ENCODE assay signal across 8 cellular contexts in the genomic region with DNA sequence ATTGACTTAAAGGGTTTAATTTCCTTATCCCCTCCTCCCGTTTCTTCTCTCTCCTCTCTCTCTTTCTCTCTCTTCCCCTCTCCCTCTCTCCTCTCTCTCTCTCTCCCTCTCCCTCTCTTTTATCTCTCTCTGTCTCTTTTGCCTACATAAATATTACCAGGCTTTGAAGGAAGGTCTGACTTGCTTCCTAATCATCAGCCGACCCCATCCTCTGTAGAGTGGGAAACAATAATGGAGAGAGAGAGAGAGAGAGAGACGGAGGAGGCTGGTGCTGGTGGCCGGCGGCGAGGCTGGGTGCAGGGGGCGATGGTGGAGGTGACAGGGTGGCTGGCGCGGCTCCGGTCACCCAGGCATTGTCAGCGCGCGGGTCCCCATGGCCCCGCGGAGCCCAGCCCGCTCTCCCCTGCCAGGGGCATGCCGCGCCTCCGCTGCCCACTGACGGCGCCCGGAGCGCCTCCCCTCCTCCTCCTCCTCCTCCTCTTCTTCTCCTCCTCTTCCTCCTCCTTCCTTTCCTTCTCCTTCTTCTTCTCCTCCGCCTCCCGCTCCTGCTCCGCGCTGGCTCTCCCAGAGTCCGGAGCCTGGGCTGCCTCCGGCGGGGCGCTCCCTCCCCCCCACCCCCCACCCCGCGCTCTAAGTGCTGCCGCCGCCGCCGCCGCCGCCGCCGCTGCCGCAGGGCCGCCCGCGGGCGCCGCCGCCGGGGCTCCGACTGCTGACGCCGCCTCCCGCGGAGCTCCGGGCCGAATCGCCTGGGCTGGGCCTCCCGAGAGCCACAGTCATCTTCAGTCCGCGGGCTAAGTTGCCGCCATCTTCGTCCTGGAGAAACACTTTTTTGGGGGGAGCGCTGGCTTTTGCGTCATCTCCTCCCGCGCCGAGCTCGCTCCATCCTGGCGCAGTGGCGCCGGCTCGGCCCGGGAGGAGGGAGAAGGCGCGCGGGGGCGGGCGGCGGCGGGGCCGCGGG.
DNase-seq lines count a peak whose midpoint lies in the region; ATAC-seq and TF ChIP-seq lines count a peak whose summit lies in the region.

No MANE protein-coding gene starts in this region.

- no peaks in the 10 kb centered on the region for H3K4me1 ChIP-seq in H9 (ENCODE audit: insufficient read depth, low read length)
- peaks cover 0 to 8% (median 6%) of the 10 kb centered on the region in 4 donors for H3K4me1 ChIP-seq in transverse colon

- H3K27ac ChIP-seq in H9 (ENCODE audit: insufficient read length, low read depth, low read length), result no peak overlapping the region
- no peak overlapping the region for H3K27ac ChIP-seq in transverse colon

- TF ChIP-seq EP300 in transverse colon (IDR thresholded peaks at IDR 0.05; ENCODE audit: low read depth), result no peak

- no peak overlapping the region for H4K5ac ChIP-seq in H9 (ENCODE audit: insufficient read length, low read depth, low read length)

- peak overlapping the region in 2 of 4 donors; percentile 15 to 39 for H3K4me3 ChIP-seq in transverse colon

- DNase-seq in H9 (peak; percentile 43), NCI-H748 (lab: John Stamatoyannopoulos, UW; ENCODE audit: unreplicated experiment) (peak; percentile 74), ecto neural progenitor cell (ENCODE audit: low spot score) (peak; percentile 69), nephron progenitor cell (peak; percentile 64), middle frontal gyrus (ENCODE audit: extremely low spot score, low spot score) (no peak), GF-D8 (lab: John Stamatoyannopoulos, UW) (no peak), transverse colon (no peak)
- DNase-seq in effector memory CD8-positive, alpha-beta T cell, result no peak

- H3K27ac Mint-ChIP-seq in H9 (peak overlapping the region in 1 of 3 experiments; percentile 16; a peak in 1 of 7 replicates), nephron progenitor cell (no peak overlapping the region)
- H3K27ac Mint-ChIP-seq in effector memory CD8-positive, alpha-beta T cell, result no peak overlapping the region

- peaks cover 10% of the 10 kb centered on the region; the same call in 1 of the 2 replicates for H3K27me3 ChIP-seq in H9 (ENCODE audit: insufficient read depth, low read length)
- H3K27me3 ChIP-seq in transverse colon, result peaks cover 64% of the 10 kb centered on the region

- H2BK120ac ChIP-seq in H9 (ENCODE audit: low read depth, low read length, poor library complexity, severe bottlenecking), result no peak overlapping the region

- intact Hi-C loops in transverse colon (cut with DNase I; ENCODE audit: low total_unique reads), result no loop called here

- no CpG with 5 or more reads among the region's 82 CpGs for WGBS in H9 (ENCODE audit: extremely low coverage, insufficient read length, low lambda C conversion rate)
- 0 to 10% methylated on average over 2 to 67 of the region's 82 CpGs for WGBS in transverse colon (ENCODE audit: low coverage in 1 of 2), 2 donors

- no peak overlapping the region for H3K23ac ChIP-seq in H9 (ENCODE audit: insufficient read length, low read depth, low read length)

- no peak overlapping the region for H2BK5ac ChIP-seq in H9 (ENCODE audit: insufficient read length, low read length)

- H3K9me3 Mint-ChIP-seq in H9 (no peaks in the 10 kb centered on the region; a peak in 1 of 5 replicates), nephron progenitor cell (no peaks in the 10 kb centered on the region)
- peaks cover 6 to 8% of the 10 kb centered on the region in 2 donors for H3K9me3 Mint-ChIP-seq in effector memory CD8-positive, alpha-beta T cell

- no peaks in the 10 kb centered on the region for H3K9me3 ChIP-seq in H9 (ENCODE audit: control insufficient read depth, low read depth, low read length)
- H3K9me3 ChIP-seq in transverse colon, result no peaks in the 10 kb centered on the region

- peaks cover 16 to 27% of the 10 kb centered on the region in 2 experiments for H3K4me1 Mint-ChIP-seq in H9
- peaks cover 20% of the 10 kb centered on the region for H3K4me1 Mint-ChIP-seq in nephron progenitor cell
- no peaks in the 10 kb centered on the region for H3K4me1 Mint-ChIP-seq in effector memory CD8-positive, alpha-beta T cell (ENCODE audit: low read depth in 2 of 2)

- H2BK20ac ChIP-seq in H9 (ENCODE audit: low read depth, low read length, poor library complexity, severe bottlenecking), result no peak overlapping the region

- no peak overlapping the region for H3T11ph ChIP-seq in H9 (ENCODE audit: low read length)

- no peak overlapping the region for H4K8ac ChIP-seq in H9 (replicated peaks; ENCODE audit: insufficient read length, low read depth, low read length)

- no peak overlapping the region for H3K18ac ChIP-seq in H9 (ENCODE audit: insufficient read length, low read depth, low read length)

- no peaks in the 10 kb centered on the region for H3K36me3 ChIP-seq in transverse colon

- no peak overlapping the region for H2AFZ ChIP-seq in H9 (ENCODE audit: low read length)

- peak overlapping the region; percentile 25 for H3K9ac ChIP-seq in H9 (ENCODE audit: extremely low read depth, insufficient read length, low read length)

- peaks cover 26% of the 10 kb centered on the region for H3K23me2 ChIP-seq in H9 (ENCODE audit: insufficient read length, low read depth, low read length, poor library complexity, severe bottlenecking)

- no peak overlapping the region for H3K4ac ChIP-seq in H9 (ENCODE audit: low read depth, low read length)

- peaks cover 66% of the 10 kb centered on the region for H3K27me3 Mint-ChIP-seq in H9 (ENCODE audit: low read depth)
- H3K27me3 Mint-ChIP-seq in nephron progenitor cell (ENCODE audit: low read depth, poor library complexity), result peaks cover 82% of the 10 kb centered on the region
- H3K27me3 Mint-ChIP-seq in effector memory CD8-positive, alpha-beta T cell, result peaks cover 20 to 43% of the 10 kb centered on the region in 2 donors

- H4K91ac ChIP-seq in H9 (ENCODE audit: insufficient read length, low read depth, low read length), result no peak overlapping the region

- no peak overlapping the region for H2BK12ac ChIP-seq in H9 (ENCODE audit: insufficient read length, low read depth, low read length)

- H3K56ac ChIP-seq in H9 (ENCODE audit: insufficient read length, low read depth, low read length), result no peak overlapping the region

- no peak overlapping the region for H2AK5ac ChIP-seq in H9 (ENCODE audit: insufficient read length, low read length)

- H3K36me3 Mint-ChIP-seq in H9 (ENCODE audit: insufficient read depth in 1 of 3, low read depth in 3 of 3), result peaks cover 0 to 2% (median 0%) of the 10 kb centered on the region in 3 experiments; a peak in 1 of 7 replicates
- no peaks in the 10 kb centered on the region for H3K36me3 Mint-ChIP-seq in nephron progenitor cell (ENCODE audit: low read depth)
- no peaks in the 10 kb centered on the region for H3K36me3 Mint-ChIP-seq in effector memory CD8-positive, alpha-beta T cell (ENCODE audit: insufficient read depth)

- no peaks in the 10 kb centered on the region for H3K79me1 ChIP-seq in H9 (ENCODE audit: insufficient read depth, low read depth, low read length, poor library complexity, severe bottlenecking)

- TF ChIP-seq CTCF in H9 (conservative IDR thresholded peaks at IDR 0.05), result no peak
- TF ChIP-seq CTCF in nephron progenitor cell (IDR thresholded peaks at IDR 0.05), result no peak
- no peak for TF ChIP-seq CTCF in transverse colon (IDR thresholded peaks at IDR 0.05)

- ATAC-seq in effector memory CD8-positive, alpha-beta T cell (replicated peaks), result no peak

- peak overlapping the region; percentile 79 to 95 for H3K4me3 Mint-ChIP-seq in H9
- peak overlapping the region; percentile 85 for H3K4me3 Mint-ChIP-seq in nephron progenitor cell
- H3K4me3 Mint-ChIP-seq in effector memory CD8-positive, alpha-beta T cell, result no peak overlapping the region

- H3K14ac ChIP-seq in H9 (ENCODE audit: insufficient read depth, low read length), result no peak overlapping the region; the same call in 1 of the 2 replicates

- peak overlapping the region; percentile 91 for H3K4me2 ChIP-seq in H9 (ENCODE audit: insufficient read depth, insufficient read length, low read length)

- no peak overlapping the region for H2BK15ac ChIP-seq in H9 (ENCODE audit: low read depth, low read length)

- H4K20me1 ChIP-seq in H9 (ENCODE audit: control insufficient read depth, insufficient read depth, insufficient read length), result no peaks in the 10 kb centered on the region

- no peaks in the 10 kb centered on the region for H3K79me2 ChIP-seq in H9 (ENCODE audit: insufficient read depth, low read length)

- in situ Hi-C loops in transverse colon (cut with MboI; ENCODE audit: low pct_ligation_motif_present in 1 of 4, low pct_unique_long_range_greater_than_20kb in 1 of 4, low sequenced_read_pairs in 3 of 4), result no loop called here

- TF ChIP-seq POLR2A in transverse colon (IDR thresholded peaks at IDR 0.05), result no peak

Comparison
In these comparisons a context has a peak if more than half of its experiments do, and no peak if none do; other contexts are left out.
1. DNase-seq: peak in H9 (single experiment), NCI-H748 (single experiment), ecto neural progenitor cell (single experiment) and nephron progenitor cell (single experiment); none in middle frontal gyrus (single experiment), GF-D8 (single experiment), effector memory CD8-positive, alpha-beta T cell (0 of 3) and transverse colon (single experiment).
2. H3K4me3 Mint-ChIP-seq: peak in H9 (2 of 2) and nephron progenitor cell (single experiment); none in effector memory CD8-positive, alpha-beta T cell (0 of 2).